Comparison of ENCODE assay signal across 21 cellular contexts in genomic region chr18:48580066-48580465, GRCh38. TPM values are rescaled to one million over a fixed set of nuclear protein-coding genes. Genes with fewer than 3 reads are reported as not detected.
DNase-seq lines count a peak whose midpoint lies in the region; ATAC-seq, FAIRE-seq and TF ChIP-seq lines count a peak whose summit lies in the region.
"Had no signal": no experiment of that assay in that cellular context is flagged by ENCODE, and none has a peak within 500 bp of the region (broad histone marks: within the 10 kb centered on the region; RNA-seq: fewer than 3 reads in every experiment).

No MANE protein-coding gene starts in this region.

- peaks cover 0 to 5% of the 10 kb centered on the region in 2 experiments; a peak in 4 of 5 replicates for H3K9me3 Mint-ChIP-seq in H9
- H3K9me3 Mint-ChIP-seq: CD4-positive, alpha-beta T cell had no signal

- H3K4me1 Mint-ChIP-seq in H9 = peaks cover 21 to 27% of the 10 kb centered on the region in 2 experiments

- H4K20me1 ChIP-seq in HepG2 (ENCODE audit: insufficient read depth, low read length) (no peaks in the 10 kb centered on the region), H9 (ENCODE audit: control insufficient read depth, insufficient read depth, insufficient read length) (no peaks in the 10 kb centered on the region)

- ATAC-seq in HepG2 = no peak
- no peak for ATAC-seq in sciatic nerve
- no peak for ATAC-seq in HG02852 (IDR thresholded peaks at IDR 0.05; ENCODE audit: unreplicated experiment)
- ATAC-seq: A549 had no signal

- H3K79me2 ChIP-seq in HepG2 (ENCODE audit: insufficient read depth, low read length) = peaks cover 67% of the 10 kb centered on the region
- H3K79me2 ChIP-seq in H9 (ENCODE audit: insufficient read depth, low read length) = no peaks in the 10 kb centered on the region; the same call in 1 of the 2 replicates

- H3K4me3 ChIP-seq in liver (ENCODE audit: low read depth in 1 of 3, low read length in 3 of 3) (no peak overlapping the region), HepG2 (replicated peaks in 1 of 3; ENCODE audit: insufficient read depth in 1 of 3, low read depth in 2 of 3, low read length in 3 of 3) (no peak overlapping the region), kidney (ENCODE audit: low read length in 2 of 2) (no peak overlapping the region), subcutaneous abdominal adipose tissue (ENCODE audit: low read depth in 1 of 5, low read length in 5 of 5) (no peak overlapping the region)
- H3K4me3 ChIP-seq: A549 had no signal

- no peak overlapping the region for H3K23ac ChIP-seq in H9 (ENCODE audit: insufficient read length, low read depth, low read length)

- no peak overlapping the region for H3K14ac ChIP-seq in H9 (ENCODE audit: insufficient read depth, low read length)

- H3K4me1 ChIP-seq in liver (ENCODE audit: control insufficient read depth in 4 of 4, insufficient read depth in 4 of 4, low read length in 3 of 4) = peaks cover 12 to 70% (median 53%) of the 10 kb centered on the region in 4 donors
- peaks cover 84% of the 10 kb centered on the region for H3K4me1 ChIP-seq in HepG2 (ENCODE audit: insufficient read depth, low read length)
- H3K4me1 ChIP-seq in kidney (ENCODE audit: control insufficient read depth in 1 of 2, insufficient read depth in 1 of 2, low read depth in 1 of 2, low read length in 2 of 2) = no peaks in the 10 kb centered on the region
- H3K4me1 ChIP-seq in subcutaneous abdominal adipose tissue (ENCODE audit: control insufficient read depth in 5 of 5, insufficient read depth in 5 of 5, low read length in 5 of 5) = peaks cover 8 to 46% (median 41%) of the 10 kb centered on the region in 5 donors
- no peaks in the 10 kb centered on the region for H3K4me1 ChIP-seq in H9 (ENCODE audit: insufficient read depth, low read length)
- H3K4me1 ChIP-seq: Caco-2 had no signal

- H2AK5ac ChIP-seq in H9 (ENCODE audit: insufficient read length, low read length) = no peak overlapping the region

- H3K36me3 Mint-ChIP-seq in H9 (ENCODE audit: insufficient read depth in 1 of 3, low read depth in 3 of 3) = peaks cover 10 to 12% (median 10%) of the 10 kb centered on the region in 3 experiments

- no peak overlapping the region for H2AFZ ChIP-seq in HepG2 (ENCODE audit: low read length)
- H2AFZ ChIP-seq in H9 (ENCODE audit: low read length) = no peak overlapping the region

- H3K27me3 Mint-ChIP-seq in H9 (ENCODE audit: low read depth) = peaks cover 3% of the 10 kb centered on the region
- H3K27me3 Mint-ChIP-seq: CD4-positive, alpha-beta T cell had no signal

- CTCF ChIA-PET in HepG2 (lab: Yijun Ruan, JAX; ENCODE audit: low intra/inter-chr PET ratio, low total read pairs) = no interaction called here

- no peak overlapping the region for H3K27ac Mint-ChIP-seq in H9
- H3K27ac Mint-ChIP-seq: CD4-positive, alpha-beta T cell had no signal

- H3K79me1 ChIP-seq in H9 (ENCODE audit: insufficient read depth, low read depth, low read length, poor library complexity, severe bottlenecking) = no peaks in the 10 kb centered on the region

- H3K36me3 ChIP-seq in liver (ENCODE audit: control insufficient read depth in 4 of 4, insufficient read depth in 3 of 4, low read depth in 1 of 4, low read length in 3 of 4) = no peaks in the 10 kb centered on the region
- H3K36me3 ChIP-seq in HepG2 (replicated peaks in 1 of 2; ENCODE audit: control insufficient read depth in 1 of 2, insufficient read depth in 2 of 2, low read length in 2 of 2) = no peaks in the 10 kb centered on the region; a peak in 2 of 5 replicates
- no peaks in the 10 kb centered on the region for H3K36me3 ChIP-seq in kidney (ENCODE audit: control insufficient read depth in 1 of 2, insufficient read depth in 2 of 2, low read length in 2 of 2)
- peaks cover 0 to 14% (median 6%) of the 10 kb centered on the region in 5 donors for H3K36me3 ChIP-seq in subcutaneous abdominal adipose tissue (ENCODE audit: control insufficient read depth in 5 of 5, insufficient read depth in 5 of 5, low read length in 5 of 5)

- TF ChIP-seq POLR2A in HepG2 (IDR thresholded peaks at IDR 0.05; ENCODE audit: insufficient read depth in 1 of 2, low read depth in 2 of 2, low read length in 2 of 2) = no peak

- H4K8ac ChIP-seq in H9 (replicated peaks; ENCODE audit: insufficient read length, low read depth, low read length) = no peak overlapping the region

- no TSS peak for BruUV-seq in HepG2 (replicated peaks; lab: Mats Ljungman, UMichigan)

- POLR2A ChIA-PET in HepG2 (lab: Yijun Ruan, JAX) = no interaction called here

- no peak overlapping the region for H2BK5ac ChIP-seq in H9 (ENCODE audit: insufficient read length, low read length)

- H3K4me3 Mint-ChIP-seq in H9 = no peak overlapping the region
- H3K4me3 Mint-ChIP-seq: CD4-positive, alpha-beta T cell had no signal

- H3T11ph ChIP-seq in H9 (ENCODE audit: low read length) = no peak overlapping the region

- TF ChIP-seq CTCF in liver (IDR thresholded peaks at IDR 0.05; ENCODE audit: low read depth, low read length, missing input control) (no peak), HepG2 (CRISPR knock-in tag; IDR thresholded peaks at IDR 0.05) (no peak), kidney (IDR thresholded peaks at IDR 0.05; ENCODE audit: borderline replicate concordance, extremely low read depth, insufficient read depth) (no peak), H9 (conservative IDR thresholded peaks at IDR 0.05) (no peak)

- no peak overlapping the region for H3K18ac ChIP-seq in H9 (ENCODE audit: insufficient read length, low read depth, low read length)

- H3K56ac ChIP-seq in H9 (ENCODE audit: insufficient read length, low read depth, low read length) = no peak overlapping the region

- TF ChIP-seq RAD21 in liver (IDR thresholded peaks at IDR 0.05) (no peak), HepG2 (CRISPR knock-in tag; IDR thresholded peaks at IDR 0.05) (no peak)

- H3K27ac ChIP-seq in liver (ENCODE audit: low read depth in 1 of 2, low read length in 2 of 2) (peak overlapping the region; percentile 71 to 85), HepG2 (ENCODE audit: extremely low read length, insufficient read depth, low read length) (no peak overlapping the region), kidney (ENCODE audit: low read depth in 2 of 2, low read length in 2 of 2) (no peak overlapping the region), subcutaneous abdominal adipose tissue (ENCODE audit: low read depth, low read length) (peak overlapping the region; percentile 67), H9 (ENCODE audit: insufficient read length, low read depth, low read length) (no peak overlapping the region)
- H3K27ac ChIP-seq: 22Rv1, A549, C4-2B, HL-60 had no signal

- 80% methylated on average over 7 of the region's 7 CpGs for WGBS in liver
- 97% methylated on average over 6 of the region's 7 CpGs for WGBS in HepG2 (ENCODE audit: low lambda C conversion rate)
- WGBS in H9 (ENCODE audit: extremely low coverage, insufficient read length, low lambda C conversion rate) = no CpG with 5 or more reads among the region's 7 CpGs

- in situ Hi-C loops in HepG2 (cut with HindIII; ENCODE audit: extremely low pct_ligation_motif_present, low pct_unique_long_range_greater_than_20kb) = no loop called here

- intact Hi-C loops in HepG2 (cut with micrococcal nuclease; ENCODE audit: unreplicated experiment) = no loop called here
- intact Hi-C loops in kidney (cut with DNase I) = no loop called here
- intact Hi-C loops in sciatic nerve (cut with DNase I) = no loop called here

- no peak for DNase-seq in HepG2 (ENCODE audit: low spot score)
- DNase-seq in kidney = peak; percentile 8
- no peak for DNase-seq in sciatic nerve (ENCODE audit: low spot score)
- DNase-seq in kidney glomerular epithelial cell (lab: John Stamatoyannopoulos, UW) = no peak
- no peak for DNase-seq in H9
- DNase-seq: AML-193; Caco-2; CD4-positive, alpha-beta T cell; HCEC 1CT; IMR-90 had no signal

- FAIRE-seq in HepG2 (lab: Jason Lieb, UNC) (no peak), kidney (lab: Jason Lieb, UNC) (no peak)
- FAIRE-seq: A549, D721Med, G401.6, GM12891, GM19239 had no signal

- no peaks in the 10 kb centered on the region for H3K23me2 ChIP-seq in H9 (ENCODE audit: insufficient read length, low read depth, low read length, poor library complexity, severe bottlenecking)

- TF ChIP-seq EP300 in HepG2 (IDR thresholded peaks at IDR 0.05; ENCODE audit: low read depth in 2 of 2, low read length in 2 of 2) = no peak
- TF ChIP-seq EP300 in HepG2 (CRISPR knock-in tag; IDR thresholded peaks at IDR 0.05; ENCODE audit: borderline replicate concordance) = no peak

- H3K9ac ChIP-seq in liver (ENCODE audit: low read depth in 1 of 2, low read length in 2 of 2) (no peak overlapping the region), HepG2 (ENCODE audit: insufficient read depth, low read depth, low read length) (no peak overlapping the region), kidney (ENCODE audit: low read length in 2 of 2) (no peak overlapping the region), subcutaneous abdominal adipose tissue (ENCODE audit: low read length in 5 of 5) (peak overlapping the region in 1 of 5 donors; percentile 21), H9 (ENCODE audit: extremely low read depth, insufficient read length, low read length) (no peak overlapping the region)

- H4K91ac ChIP-seq in H9 (ENCODE audit: insufficient read length, low read depth, low read length) = no peak overlapping the region

- H3K4me2 ChIP-seq in HepG2 (ENCODE audit: low read depth, low read length) (no peak overlapping the region), H9 (ENCODE audit: insufficient read depth, insufficient read length, low read length) (no peak overlapping the region)
- H3K4me2 ChIP-seq: A549 had no signal

- no peak overlapping the region for H2BK120ac ChIP-seq in H9 (ENCODE audit: low read depth, low read length, poor library complexity, severe bottlenecking)

- H3K27me3 ChIP-seq in liver (ENCODE audit: control insufficient read depth in 4 of 4, insufficient read depth in 4 of 4, low read length in 3 of 4) (no peaks in the 10 kb centered on the region), HepG2 (ENCODE audit: control insufficient read depth in 1 of 2, insufficient read depth in 2 of 2, low read length in 2 of 2) (no peaks in the 10 kb centered on the region), subcutaneous abdominal adipose tissue (ENCODE audit: control insufficient read depth in 5 of 5, insufficient read depth in 4 of 5, low read length in 5 of 5) (no peaks in the 10 kb centered on the region), H9 (ENCODE audit: insufficient read depth, low read length) (no peaks in the 10 kb centered on the region)

- no peak overlapping the region for H2BK15ac ChIP-seq in H9 (ENCODE audit: low read depth, low read length)

- H3K9me3 ChIP-seq in liver (ENCODE audit: control insufficient read depth in 4 of 4, low read length in 3 of 4) = no peaks in the 10 kb centered on the region
- H3K9me3 ChIP-seq in HepG2 (ENCODE audit: low read length) = no peaks in the 10 kb centered on the region
- H3K9me3 ChIP-seq in kidney (ENCODE audit: control insufficient read depth in 1 of 2, low read length in 2 of 2) = peaks cover 0 to 5% of the 10 kb centered on the region in 2 donors
- no peaks in the 10 kb centered on the region for H3K9me3 ChIP-seq in subcutaneous abdominal adipose tissue (ENCODE audit: control insufficient read depth in 5 of 5, low read length in 5 of 5)
- no peaks in the 10 kb centered on the region for H3K9me3 ChIP-seq in H9 (ENCODE audit: control insufficient read depth, low read depth, low read length)
- H3K9me3 ChIP-seq: Caco-2 had no signal

- H2BK20ac ChIP-seq in H9 (ENCODE audit: low read depth, low read length, poor library complexity, severe bottlenecking) = no peak overlapping the region

- H3K4ac ChIP-seq in H9 (ENCODE audit: low read depth, low read length) = no peak overlapping the region

- no peak overlapping the region for H4K5ac ChIP-seq in H9 (ENCODE audit: insufficient read length, low read depth, low read length)

- H2BK12ac ChIP-seq in H9 (ENCODE audit: insufficient read length, low read depth, low read length) = no peak overlapping the region

RNA-seq across cellular contexts. Expression of gene CTIF, which starts 41.2 kb away (rescaled TPM):
- 10 to 100 TPM; 10.6 to 26.7 TPM for total RNA-seq in liver
- polyA plus RNA-seq in liver = 10 to 100 TPM; 11.2 to 13.3 TPM
- 13.1 and 18.2 TPM in 2 replicates for total RNA-seq in HepG2 (2016; rRNA removed; fragmentation: Illumina TruSeq; extraction: Trizol)
- 4.1 and 4.9 TPM in 2 replicates for total RNA-seq in HepG2 (2016; cell fraction: cytosol; rRNA removed; fragmentation: Illumina TruSeq; extraction: Trizol; ENCODE audit: low read depth)
- total RNA-seq in HepG2 (2016; cell fraction: insoluble cytoplasmic fraction; rRNA removed; fragmentation: Illumina TruSeq; extraction: Trizol) = 10.5 and 19.8 TPM in 2 replicates
- total RNA-seq in HepG2 (2016; cell fraction: membrane; rRNA removed; fragmentation: Illumina TruSeq; extraction: Trizol) = 7.0 and 7.8 TPM in 2 replicates
- total RNA-seq in HepG2 (2016; cell fraction: nucleus; rRNA removed; fragmentation: Illumina TruSeq; extraction: Trizol) = 22.7 and 28.6 TPM in 2 replicates
- polyA plus RNA-seq in HepG2 (2011; rRNA removed) = 22.1 and 28.0 TPM in 2 replicates
- 5.6 and 9.5 TPM in 2 replicates for polyA plus RNA-seq in HepG2 (2011; cell fraction: cytosol; rRNA removed)
- polyA plus RNA-seq in HepG2 (2011; cell fraction: nucleus; rRNA removed) = 92.5 and 147 TPM in 2 replicates
- 14.2 and 17.3 TPM in 2 replicates for polyA plus RNA-seq in HepG2 (2012)
- 2.1 and 2.2 TPM in 2 replicates for polyA plus RNA-seq in HepG2 (2016; cell fraction: cytosol; fragmentation: Illumina TruSeq; extraction: Trizol; ENCODE audit: low read depth)
- 12.5 and 14.6 TPM in 2 replicates for polyA plus RNA-seq in HepG2 (2016; cell fraction: insoluble cytoplasmic fraction; fragmentation: Illumina TruSeq; extraction: Trizol; ENCODE audit: low read depth)
- 6.0 and 6.2 TPM in 2 replicates for polyA plus RNA-seq in HepG2 (2016; cell fraction: membrane; fragmentation: Illumina TruSeq; extraction: Trizol; ENCODE audit: low read depth)
- 62.2 and 63.8 TPM in 2 replicates for polyA plus RNA-seq in HepG2 (2016; cell fraction: nucleus; fragmentation: Illumina TruSeq; extraction: Trizol; ENCODE audit: insufficient read depth, low read depth)
- polyA minus RNA-seq in HepG2 (2011; rRNA and poly(A)+ RNA removed; ENCODE audit: low replicate concordance) = 14.1 and 41.2 TPM in 2 replicates
- polyA minus RNA-seq in HepG2 (2011; cell fraction: cytosol; rRNA and poly(A)+ RNA removed) = 7.6 and 10.5 TPM in 2 replicates
- 27.8 and 33.2 TPM in 2 replicates for polyA minus RNA-seq in HepG2 (2011; cell fraction: nucleus; rRNA and poly(A)+ RNA removed)
- total RNA-seq in kidney = 37.3 TPM
- 41.9 TPM for polyA plus RNA-seq in kidney (ENCODE audit: insufficient read depth, low read depth, low replicate concordance)
- 81.9 TPM for total RNA-seq in sciatic nerve
- total RNA-seq in H9 (2021) = 14.4 and 15.8 TPM in 2 replicates

Comparison
In these comparisons a context has a peak if more than half of its experiments do, and no peak if none do; other contexts are left out.
1. H3K27ac ChIP-seq: peak in liver (2 of 2) and subcutaneous abdominal adipose tissue (single experiment); none in HepG2 (single experiment), kidney (0 of 2) and H9 (single experiment).